Comparison of ENCODE assay signal across 9 cellular contexts in genomic region chr18:75455249-75456183, GRCh38. TPM values are rescaled to one million over a fixed set of nuclear protein-coding genes. Genes with fewer than 3 reads are reported as not detected.
DNase-seq lines count a peak whose midpoint lies in the region; ATAC-seq and TF ChIP-seq lines count a peak whose summit lies in the region.
"Had no signal": no experiment of that assay in that cellular context is flagged by ENCODE, and none has a peak within 500 bp of the region (broad histone marks: within the 10 kb centered on the region; RNA-seq: fewer than 3 reads in every experiment).

No MANE protein-coding gene starts in this region.

- peak overlapping the region; percentile 32 for H3K27ac ChIP-seq in left ventricle myocardium inferior (replicated peaks)

- peaks cover 10% of the 10 kb centered on the region for H3K9me3 ChIP-seq in left ventricle myocardium inferior (replicated peaks)

- CTCF ChIA-PET in Calu3 (lab: Charles Lee) = no interaction called here
- CTCF ChIA-PET in activated CD8-positive, alpha-beta T cell treated with anti-CD3 and anti-CD28 coated beads, Interleukin-2, amount 10 ng/mL, durations not matched to agents 7 days and 5 days (lab: Charles Lee) = no interaction called here

- H3K36me3 ChIP-seq in left ventricle myocardium inferior = no peaks in the 10 kb centered on the region

- intact Hi-C loops in Calu3 (cut with micrococcal nuclease; ENCODE audit: unreplicated experiment) (no loop called here), left ventricle myocardium inferior (cut with micrococcal nuclease) (no loop called here)

- H3K4me1 Mint-ChIP-seq in Calu3 (ENCODE audit: low read depth, unreplicated experiment) = no peaks in the 10 kb centered on the region
- H3K4me1 Mint-ChIP-seq in activated CD8-positive, alpha-beta T cell treated with anti-CD3 and anti-CD28 coated beads, Interleukin-2, amount 10 ng/mL, durations not matched to agents 7 days and 5 days (ENCODE audit: low read depth) = peaks cover 4% of the 10 kb centered on the region

- no TSS peak for BruUV-seq in Calu3 (replicated peaks; lab: Mats Ljungman, UMichigan)

- peaks cover 6% of the 10 kb centered on the region for H3K9me3 Mint-ChIP-seq in Calu3 (ENCODE audit: low read depth, unreplicated experiment)
- H3K9me3 Mint-ChIP-seq in activated CD8-positive, alpha-beta T cell treated with anti-CD3 and anti-CD28 coated beads, Interleukin-2, amount 10 ng/mL, durations not matched to agents 7 days and 5 days (ENCODE audit: insufficient read depth) = no peaks in the 10 kb centered on the region

- H3K27me3 ChIP-seq in left ventricle myocardium inferior (ENCODE audit: low read depth) = peaks cover 10% of the 10 kb centered on the region

- H3K27ac Mint-ChIP-seq in Calu3 (ENCODE audit: unreplicated experiment) = no peak overlapping the region
- H3K27ac Mint-ChIP-seq in activated CD8-positive, alpha-beta T cell treated with anti-CD3 and anti-CD28 coated beads, Interleukin-2, amount 10 ng/mL, durations not matched to agents 7 days and 5 days = no peak overlapping the region

- peak overlapping the region; percentile 69 for H3K4me3 ChIP-seq in left ventricle myocardium inferior

- ATAC-seq in activated CD8-positive, alpha-beta T cell treated with anti-CD3 and anti-CD28 coated beads, Interleukin-2, amount 10 ng/mL, durations not matched to agents 7 days and 5 days = peak; percentile 51
- ATAC-seq in HG03432 (IDR thresholded peaks at IDR 0.05; ENCODE audit: unreplicated experiment) (no peak), GM18873 (IDR thresholded peaks at IDR 0.05; ENCODE audit: low FRiP score, unreplicated experiment) (no peak), HG03342 (IDR thresholded peaks at IDR 0.05; ENCODE audit: unreplicated experiment) (no peak)
- ATAC-seq: HCT116 had no signal

- POLR2A ChIA-PET in activated CD8-positive, alpha-beta T cell treated with anti-CD3 and anti-CD28 coated beads, Interleukin-2, amount 10 ng/mL, durations not matched to agents 7 days and 5 days (lab: Charles Lee) = no interaction called here

- peaks cover 47% of the 10 kb centered on the region for H3K27me3 Mint-ChIP-seq in Calu3 (ENCODE audit: unreplicated experiment)
- peaks cover 45% of the 10 kb centered on the region for H3K27me3 Mint-ChIP-seq in activated CD8-positive, alpha-beta T cell treated with anti-CD3 and anti-CD28 coated beads, Interleukin-2, amount 10 ng/mL, durations not matched to agents 7 days and 5 days (ENCODE audit: low read depth)

- H3K4me3 Mint-ChIP-seq in Calu3 (ENCODE audit: low read depth, unreplicated experiment) = peak overlapping the region; percentile 13
- H3K4me3 Mint-ChIP-seq in activated CD8-positive, alpha-beta T cell treated with anti-CD3 and anti-CD28 coated beads, Interleukin-2, amount 10 ng/mL, durations not matched to agents 7 days and 5 days = peak overlapping the region; percentile 52

- H3K4me1 ChIP-seq in left ventricle myocardium inferior = peaks cover 10% of the 10 kb centered on the region

- TF ChIP-seq CTCF in Calu3 (IDR thresholded peaks at IDR 0.05; ENCODE audit: unreplicated experiment) (no peak), left ventricle myocardium inferior (IDR thresholded peaks at IDR 0.05; ENCODE audit: borderline replicate concordance) (no peak)

- DNase-seq in Calu3 (no peak), left ventricle myocardium inferior (peak; percentile 23), pons (ENCODE audit: low spot score) (peak; percentile 7), occipital lobe (lab: John Stamatoyannopoulos, UW) (no peak)
- DNase-seq in activated CD8-positive, alpha-beta T cell treated with anti-CD3 and anti-CD28 coated beads, Interleukin-2, amount 10 ng/mL, durations not matched to agents 7 days and 5 days = no peak

- H3K36me3 Mint-ChIP-seq in Calu3 (ENCODE audit: insufficient read depth, unreplicated experiment) = no peaks in the 10 kb centered on the region
- peaks cover 4% of the 10 kb centered on the region for H3K36me3 Mint-ChIP-seq in activated CD8-positive, alpha-beta T cell treated with anti-CD3 and anti-CD28 coated beads, Interleukin-2, amount 10 ng/mL, durations not matched to agents 7 days and 5 days (ENCODE audit: low read depth)

RNA-seq across cellular contexts. Expression of gene SMIM21, which starts 28.0 kb away (rescaled TPM):
- total RNA-seq in Calu3 (2022) = not detected in 2 replicates
- not detected for total RNA-seq in activated CD8-positive, alpha-beta T cell treated with anti-CD3 and anti-CD28 coated beads, Interleukin-2, amount 10 ng/mL, durations not matched to agents 7 days and 5 days
- not detected for total RNA-seq in left ventricle myocardium inferior
- not detected for total RNA-seq in occipital lobe

Comparison
In these comparisons a context has a peak if more than half of its experiments do, and no peak if none do; other contexts are left out.
1. DNase-seq: peak in left ventricle myocardium inferior (single experiment) and pons (single experiment); none in Calu3 (single experiment), activated CD8-positive, alpha-beta T cell treated with anti-CD3 and anti-CD28 coated beads, Interleukin-2, amount 10 ng/mL, durations not matched to agents 7 days and 5 days (single experiment) and occipital lobe (single experiment).